In the genomic region with DNA sequence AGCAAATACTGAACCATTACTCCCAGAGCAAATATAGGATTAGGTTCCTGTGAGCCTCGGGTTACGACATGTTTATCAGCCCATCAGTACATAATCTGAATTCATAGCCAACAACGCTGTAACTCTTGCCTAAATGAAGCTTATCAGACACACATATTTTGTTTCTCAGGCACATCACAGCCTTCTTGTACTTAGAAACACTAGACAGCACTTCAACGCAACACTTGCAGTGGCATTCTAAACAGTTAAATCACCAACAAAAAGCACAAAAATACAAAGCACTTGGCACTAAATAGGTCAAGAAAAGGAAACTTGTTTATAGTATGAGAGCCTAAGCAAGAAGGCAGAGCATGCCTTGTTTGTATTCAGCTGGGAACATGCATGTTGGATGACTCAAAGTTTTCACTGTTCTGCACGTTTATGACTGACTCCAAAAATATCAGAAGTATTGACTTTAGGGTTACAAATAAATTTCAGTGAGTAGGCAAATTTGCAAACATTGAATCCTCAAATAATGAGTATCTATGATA, we compare ENCODE assay signal across 18 cellular contexts.
DNase-seq lines count a peak whose midpoint lies in the region; ATAC-seq and TF ChIP-seq lines count a peak whose summit lies in the region.
"Had no signal": no experiment of that assay in that cellular context is flagged by ENCODE, and none has a peak within 500 bp of the region (broad histone marks: within the 10 kb centered on the region; RNA-seq: fewer than 3 reads in every experiment).

No MANE protein-coding gene starts in this region.

- no peaks in the 10 kb centered on the region for H3K9me3 Mint-ChIP-seq in endothelial cell (ENCODE audit: unreplicated experiment)
- H3K9me3 Mint-ChIP-seq: activated T-helper 17 cell treated with anti-CD3 and anti-CD28 coated beads, Interleukin-2, amount 50 U/mL, for 72 hours; CD8-positive, alpha-beta T cell; T-helper 2 cell treated with Interferon-gamma antibody and Interleukin-4, amounts not matched to agents 5 μg/mL and 100 μg/mL, for 36 hours; type B pancreatic cell had no signal

- peak; percentile 27 for DNase-seq in GM03348 (ENCODE audit: low spot score)
- peak in 1 of 2 experiments; percentile 35 for DNase-seq in SJSA1 (ENCODE audit: low read depth in 1 of 2, low spot score in 2 of 2)
- DNase-seq in epithelial cell of prostate (ENCODE audit: low read depth, low spot score) = peak; percentile 57
- DNase-seq in skeletal muscle cell (ENCODE audit: low read depth) = peak; percentile 61
- no peak for DNase-seq in inferior parietal cortex (ENCODE audit: extremely low spot score)
- no peak for DNase-seq in endothelial cell (ENCODE audit: low spot score)
- DNase-seq: activated CD4-positive, alpha-beta T cell treated with anti-CD3 and anti-CD28 coated beads, Interleukin-2, amount 50 U/mL, for 4 hours; CD8-positive, alpha-beta T cell; GDM1; heart left ventricle; Karpas-422; NCI-H2107; posterior cingulate gyrus had no signal

- ATAC-seq in GM18867 (IDR thresholded peaks at IDR 0.05; ENCODE audit: unreplicated experiment) = no peak
- ATAC-seq: activated T-helper 17 cell treated with anti-CD3 and anti-CD28 coated beads, Interleukin-2, amount 50 U/mL, for 72 hours; CD8-positive, alpha-beta T cell; heart left ventricle had no signal

- H3K4me3 Mint-ChIP-seq in endothelial cell (ENCODE audit: unreplicated experiment) = no peak overlapping the region
- H3K4me3 Mint-ChIP-seq: activated T-helper 17 cell treated with anti-CD3 and anti-CD28 coated beads, Interleukin-2, amount 50 U/mL, for 72 hours; CD8-positive, alpha-beta T cell; T-helper 2 cell treated with Interferon-gamma antibody and Interleukin-4, amounts not matched to agents 5 μg/mL and 100 μg/mL, for 36 hours; type B pancreatic cell had no signal

- H3K27me3 ChIP-seq in SJSA1 (replicated peaks) = no peaks in the 10 kb centered on the region
- H3K27me3 ChIP-seq: ascending aorta, heart left ventricle had no signal

- H3K36me3 ChIP-seq in SJSA1 = no peaks in the 10 kb centered on the region

- no peak overlapping the region for H3K27ac Mint-ChIP-seq in endothelial cell (ENCODE audit: unreplicated experiment)
- H3K27ac Mint-ChIP-seq: activated T-helper 17 cell treated with anti-CD3 and anti-CD28 coated beads, Interleukin-2, amount 50 U/mL, for 72 hours; CD8-positive, alpha-beta T cell; T-helper 2 cell treated with Interferon-gamma antibody and Interleukin-4, amounts not matched to agents 5 μg/mL and 100 μg/mL, for 36 hours; type B pancreatic cell had no signal

- no peaks in the 10 kb centered on the region for H3K36me3 Mint-ChIP-seq in endothelial cell (ENCODE audit: low read depth, unreplicated experiment)

- no peak overlapping the region for H3K4me3 ChIP-seq in SJSA1
- H3K4me3 ChIP-seq in skeletal muscle cell (ENCODE audit: low read depth, low read length) = no peak overlapping the region
- H3K4me3 ChIP-seq: ascending aorta, heart left ventricle had no signal

- TF ChIP-seq CTCF in endothelial cell (IDR thresholded peaks at IDR 0.05; ENCODE audit: unreplicated experiment) = no peak

- peaks cover 10% of the 10 kb centered on the region for H3K4me1 ChIP-seq in SJSA1 (replicated peaks)
- H3K4me1 ChIP-seq: ascending aorta, heart left ventricle had no signal

- H3K27ac ChIP-seq in SJSA1 = 0 out of 2 replicates have a peak overlapping the region, but pooled peaks have one; percentile 19
- H3K27ac ChIP-seq in epithelial cell of prostate = peak overlapping the region; percentile 30
- H3K27ac ChIP-seq: ascending aorta, heart left ventricle had no signal

- no peaks in the 10 kb centered on the region for H3K9me3 ChIP-seq in SJSA1 (replicated peaks)
- H3K9me3 ChIP-seq: ascending aorta, heart left ventricle had no signal

- H3K27me3 Mint-ChIP-seq in endothelial cell (ENCODE audit: unreplicated experiment) = no peaks in the 10 kb centered on the region
- H3K27me3 Mint-ChIP-seq: activated T-helper 17 cell treated with anti-CD3 and anti-CD28 coated beads, Interleukin-2, amount 50 U/mL, for 72 hours; type B pancreatic cell had no signal

- no peaks in the 10 kb centered on the region for H3K4me1 Mint-ChIP-seq in endothelial cell (ENCODE audit: unreplicated experiment)
- H3K4me1 Mint-ChIP-seq: activated T-helper 17 cell treated with anti-CD3 and anti-CD28 coated beads, Interleukin-2, amount 50 U/mL, for 72 hours had no signal

Comparison
In these comparisons a context has a peak if more than half of its experiments do, and no peak if none do; other contexts are left out.
1. DNase-seq: peak in GM03348 (single experiment), epithelial cell of prostate (single experiment) and skeletal muscle cell (single experiment); none in inferior parietal cortex (single experiment) and endothelial cell (single experiment).